ENCODE assay signal across 25 cellular contexts in genomic region chr7:47303695-47304453, GRCh38.
DNase-seq lines count a peak whose midpoint lies in the region; ATAC-seq and TF ChIP-seq lines count a peak whose summit lies in the region.
"Had no signal": no experiment of that assay in that cellular context is flagged by ENCODE, and none has a peak within 500 bp of the region (broad histone marks: within the 10 kb centered on the region; RNA-seq: fewer than 3 reads in every experiment).

No MANE protein-coding gene starts in this region.

- peaks cover 4% of the 10 kb centered on the region for H3K9me3 Mint-ChIP-seq in T-helper 1 cell treated with Interleukin-12 subunit alpha and Interleukin-12 subunit beta and Interleukin-4 antibody, amounts not matched to agents 30 μg/mL and 1 μg/mL, for 36 hours

- POLR2A ChIA-PET in RWPE1 (lab: Yijun Ruan, JAX; ENCODE audit: low non-redundant PET), result no interaction called here

- H3K4me1 Mint-ChIP-seq in T-helper 1 cell treated with Interleukin-12 subunit alpha and Interleukin-12 subunit beta and Interleukin-4 antibody, amounts not matched to agents 30 μg/mL and 1 μg/mL, for 36 hours (ENCODE audit: low read depth), result no peaks in the 10 kb centered on the region
- H3K4me1 Mint-ChIP-seq: naive B cell, T-cell had no signal

- no peaks in the 10 kb centered on the region for H3K36me3 Mint-ChIP-seq in T-helper 1 cell treated with Interleukin-12 subunit alpha and Interleukin-12 subunit beta and Interleukin-4 antibody, amounts not matched to agents 30 μg/mL and 1 μg/mL, for 36 hours (ENCODE audit: low read depth)
- H3K36me3 Mint-ChIP-seq: T-cell had no signal

- no peak overlapping the region for H3K27ac Mint-ChIP-seq in T-helper 1 cell treated with Interleukin-12 subunit alpha and Interleukin-12 subunit beta and Interleukin-4 antibody, amounts not matched to agents 30 μg/mL and 1 μg/mL, for 36 hours
- H3K27ac Mint-ChIP-seq: CD4-positive, alpha-beta T cell; effector memory CD8-positive, alpha-beta T cell; T-cell had no signal

- CTCF ChIA-PET in RWPE1 (lab: Yijun Ruan, JAX), result no interaction called here

- peaks cover 3% of the 10 kb centered on the region for H3K27me3 ChIP-seq in layer of hippocampus (ENCODE audit: control insufficient read depth, insufficient read depth, low read length)
- H3K27me3 ChIP-seq: adrenal gland, brain microvascular endothelial cell, MG63, Peyer's patch had no signal

- H3K27ac ChIP-seq in RWPE1 (0 out of 2 replicates have a peak overlapping the region, but pooled peaks have one; percentile 13), layer of hippocampus (ENCODE audit: low read depth, low read length) (peak overlapping the region; percentile 79)
- H3K27ac ChIP-seq: 22Rv1, adrenal gland, brain microvascular endothelial cell, Peyer's patch had no signal

- no peak for ATAC-seq in GM21360 (IDR thresholded peaks at IDR 0.05; ENCODE audit: unreplicated experiment)
- ATAC-seq: effector memory CD8-positive, alpha-beta T cell; left colon; T-cell had no signal

- no peak for DNase-seq in T-helper 1 cell
- DNase-seq in RWPE1 (ENCODE audit: low spot score), result no peak
- peak; percentile 22 for DNase-seq in retina
- DNase-seq in AG20443 (ENCODE audit: low spot score), result no peak
- DNase-seq in LoVo (ENCODE audit: low spot score), result no peak
- DNase-seq: activated gamma-delta T cell treated with Interleukin-2 at 50 U/mL for 16 hours; activated T-cell treated with anti-CD3 and anti-CD28 coated beads, Interleukin-2, amount 50 U/mL, for 1 hour; brain microvascular endothelial cell; CD4-positive, alpha-beta T cell; effector memory CD8-positive, alpha-beta T cell; erythroblast; left colon; mesenchymal stem cell; MG63; naive B cell; NCI-H2029 treated with DMSO at 0.1 percent for 48 hours; NCI-H2227 treated with DMSO at 0.1 percent for 48 hours; NCI-H69; Peyer's patch; T-cell had no signal

- H3K4me3 Mint-ChIP-seq in T-helper 1 cell treated with Interleukin-12 subunit alpha and Interleukin-12 subunit beta and Interleukin-4 antibody, amounts not matched to agents 30 μg/mL and 1 μg/mL, for 36 hours, result peak overlapping the region; percentile 11
- H3K4me3 Mint-ChIP-seq: CD4-positive, alpha-beta T cell; effector memory CD8-positive, alpha-beta T cell; naive B cell; T-cell had no signal

- TF ChIP-seq CTCF in RWPE1 (conservative IDR thresholded peaks at IDR 0.05; ENCODE audit: low read depth), result no peak

- no peaks in the 10 kb centered on the region for H3K27me3 Mint-ChIP-seq in T-helper 1 cell treated with Interleukin-12 subunit alpha and Interleukin-12 subunit beta and Interleukin-4 antibody, amounts not matched to agents 30 μg/mL and 1 μg/mL, for 36 hours (ENCODE audit: low read depth)
- H3K27me3 Mint-ChIP-seq: CD4-positive, alpha-beta T cell; effector memory CD8-positive, alpha-beta T cell; naive B cell had no signal
